Comparison of ENCODE assay signal across 16 cellular contexts in the genomic region with DNA sequence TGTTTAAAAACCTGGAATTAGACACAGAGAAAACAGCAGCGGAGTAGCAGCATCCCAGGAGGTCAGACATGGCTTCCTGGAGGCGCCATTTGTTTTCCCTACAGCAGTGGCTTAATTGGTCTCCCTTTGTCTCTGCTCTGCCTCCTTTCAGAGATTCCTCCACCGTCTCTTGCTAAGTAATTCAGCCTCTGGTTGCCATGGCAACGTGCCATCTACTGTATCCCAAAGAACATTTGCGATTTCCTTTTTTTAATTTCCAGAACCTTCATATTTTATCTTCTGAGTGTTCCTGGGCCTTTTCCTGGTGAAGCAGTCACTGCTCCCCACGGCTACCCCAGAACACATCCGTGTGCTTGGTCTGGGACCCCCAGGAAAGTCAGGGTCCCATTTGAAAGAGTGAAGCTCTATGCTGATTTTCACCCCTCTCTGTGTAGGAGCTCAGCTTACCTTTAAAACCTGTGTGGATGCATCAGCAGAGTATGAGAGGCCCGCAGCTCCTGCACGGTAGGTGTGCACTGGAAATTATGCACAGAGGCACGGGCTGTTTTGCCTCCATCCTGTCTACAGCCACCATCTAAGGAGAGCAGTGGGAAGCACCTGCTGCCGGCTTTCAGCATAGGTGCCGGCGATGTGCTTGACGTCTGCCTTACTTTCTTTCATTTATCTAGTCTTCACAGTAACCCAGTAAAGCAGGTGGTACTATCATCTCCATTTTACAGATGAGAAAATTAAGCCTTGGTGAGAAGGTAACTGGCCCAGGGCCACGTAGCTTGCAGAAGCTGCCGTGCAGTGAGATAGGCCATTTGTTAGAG.
DNase-seq lines count a peak whose midpoint lies in the region; ATAC-seq and TF ChIP-seq lines count a peak whose summit lies in the region.
"Had no signal": no experiment of that assay in that cellular context is flagged by ENCODE, and none has a peak within 500 bp of the region (broad histone marks: within the 10 kb centered on the region; RNA-seq: fewer than 3 reads in every experiment).

No MANE protein-coding gene starts in this region.

- H3K36me3 Mint-ChIP-seq in brain (peaks cover 11% of the 10 kb centered on the region), neural crest cell (ENCODE audit: low read depth) (no peaks in the 10 kb centered on the region)
- H3K36me3 Mint-ChIP-seq in naive thymus-derived CD8-positive, alpha-beta T cell = no peaks in the 10 kb centered on the region
- H3K36me3 Mint-ChIP-seq: naive B cell had no signal

- H3K9me3 Mint-ChIP-seq in brain (peaks cover 0 to 2% (median 0%) of the 10 kb centered on the region in 5 experiments), neural crest cell (no peaks in the 10 kb centered on the region)
- no peaks in the 10 kb centered on the region for H3K9me3 Mint-ChIP-seq in naive thymus-derived CD8-positive, alpha-beta T cell
- H3K9me3 Mint-ChIP-seq: naive B cell had no signal

- ATAC-seq in naive thymus-derived CD8-positive, alpha-beta T cell = no peak
- ATAC-seq in HG03571 (IDR thresholded peaks at IDR 0.05; ENCODE audit: unreplicated experiment) = no peak

- TF ChIP-seq CTCF in GM13976 (IDR thresholded peaks at IDR 0.05; ENCODE audit: borderline replicate concordance, control extremely low read depth, extremely low read depth, insufficient read depth, missing control alignments) = no peak
- no peak for TF ChIP-seq CTCF in brain (conservative IDR thresholded peaks at IDR 0.05)
- TF ChIP-seq CTCF in neural crest cell (conservative IDR thresholded peaks at IDR 0.05) = no peak

- H3K4me1 Mint-ChIP-seq in brain = peaks cover 45% of the 10 kb centered on the region
- H3K4me1 Mint-ChIP-seq in neural crest cell = peaks cover 29% of the 10 kb centered on the region
- no peaks in the 10 kb centered on the region for H3K4me1 Mint-ChIP-seq in naive thymus-derived CD8-positive, alpha-beta T cell
- H3K4me1 Mint-ChIP-seq: naive B cell had no signal

- POLR2A ChIA-PET in naive thymus-derived CD8-positive, alpha-beta T cell (lab: Charles Lee) = no interaction called here

- H3K27ac Mint-ChIP-seq in brain = peak overlapping the region in 4 of 5 experiments; percentile 26 to 98 (median 73)
- H3K27ac Mint-ChIP-seq in neural crest cell (ENCODE audit: unreplicated experiment) = peak overlapping the region; percentile 28
- no peak overlapping the region for H3K27ac Mint-ChIP-seq in naive thymus-derived CD8-positive, alpha-beta T cell
- H3K27ac Mint-ChIP-seq: naive B cell, progenitor cell of endocrine pancreas had no signal

- DNase-seq in D341Med (ENCODE audit: low spot score) (peak; percentile 9), GM13976 (ENCODE audit: low spot score) (peak; percentile 5), neural crest cell (ENCODE audit: low read depth, low spot score) (no peak), NCI-H1930 (lab: John Stamatoyannopoulos, UW) (no peak)
- DNase-seq in naive thymus-derived CD8-positive, alpha-beta T cell = no peak
- no peak for DNase-seq in activated T-cell treated with anti-CD3 and anti-CD28 coated beads, Interleukin-2, amount 50 U/mL, for 1 hour
- DNase-seq: BE2C, cerebellar nuclear complex, naive B cell, NCI-H1436 treated with DMSO at 0.1 percent for 48 hours, NCI-H510A treated with DMSO at 0.1 percent for 48 hours, OCI-M1, SJCRH30 had no signal

- in situ Hi-C loops in GM13976 (cut with MboI; ENCODE audit: low sequenced_read_pairs, unreplicated experiment) = no loop called here

- no peaks in the 10 kb centered on the region for H3K27me3 Mint-ChIP-seq in brain
- H3K27me3 Mint-ChIP-seq in neural crest cell (ENCODE audit: low read depth) = no peaks in the 10 kb centered on the region
- H3K27me3 Mint-ChIP-seq in naive thymus-derived CD8-positive, alpha-beta T cell = peaks cover 0 to 3% (median 1%) of the 10 kb centered on the region in 5 donors

- peak overlapping the region in 3 of 5 experiments; percentile 5 to 56 (median 41) for H3K4me3 Mint-ChIP-seq in brain
- H3K4me3 Mint-ChIP-seq in neural crest cell = no peak overlapping the region
- no peak overlapping the region for H3K4me3 Mint-ChIP-seq in naive thymus-derived CD8-positive, alpha-beta T cell

Comparison
In these comparisons a context has a peak if more than half of its experiments do, and no peak if none do; other contexts are left out.
1. DNase-seq: peak in D341Med (single experiment) and GM13976 (single experiment); none in neural crest cell (single experiment), NCI-H1930 (0 of 2), naive thymus-derived CD8-positive, alpha-beta T cell (0 of 10) and activated T-cell treated with anti-CD3 and anti-CD28 coated beads, Interleukin-2, amount 50 U/mL, for 1 hour (single experiment).
2. H3K27ac Mint-ChIP-seq: peak in brain (4 of 5) and neural crest cell (single experiment); none in naive thymus-derived CD8-positive, alpha-beta T cell (0 of 10).
3. H3K4me3 Mint-ChIP-seq: peak in brain (3 of 5); none in neural crest cell (single experiment) and naive thymus-derived CD8-positive, alpha-beta T cell (0 of 10).